In the genomic region with DNA sequence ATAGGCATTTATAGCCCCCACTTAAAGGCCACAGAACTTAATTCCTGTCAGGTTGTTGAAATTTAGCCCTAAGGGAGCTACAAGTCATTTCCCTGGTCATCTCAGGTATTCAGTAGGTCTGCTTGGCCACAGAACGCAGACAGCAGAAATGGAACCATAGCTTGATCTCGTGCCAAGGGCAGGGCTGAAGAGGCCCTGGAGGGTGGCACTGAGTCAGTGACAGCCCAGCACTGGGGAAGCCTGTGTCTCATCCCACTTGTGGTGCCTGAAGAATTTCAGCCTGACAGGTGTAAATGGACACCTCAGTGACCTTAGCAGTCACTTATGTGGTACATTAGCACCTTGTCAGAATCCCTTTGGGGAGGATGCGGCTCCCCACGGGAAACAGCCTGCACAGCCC, we compare ENCODE assay signal across 17 cellular contexts. TPM values are rescaled to one million over a fixed set of nuclear protein-coding genes. Genes with fewer than 3 reads are reported as not detected.
DNase-seq lines count a peak whose midpoint lies in the region; ATAC-seq and TF ChIP-seq lines count a peak whose summit lies in the region.
"Had no signal": no experiment of that assay in that cellular context is flagged by ENCODE, and none has a peak within 500 bp of the region (broad histone marks: within the 10 kb centered on the region; RNA-seq: fewer than 3 reads in every experiment).

No MANE protein-coding gene starts in this region.

- H3K27me3 ChIP-seq in gastroesophageal sphincter = no peaks in the 10 kb centered on the region
- no peaks in the 10 kb centered on the region for H3K27me3 ChIP-seq in stomach smooth muscle (ENCODE audit: control insufficient read depth in 1 of 2, insufficient read depth in 2 of 2, low read length in 2 of 2)

- no peak for TF ChIP-seq POLR2A in gastroesophageal sphincter (IDR thresholded peaks at IDR 0.05)

- ATAC-seq in gastroesophageal sphincter (no peak), HG02981 (IDR thresholded peaks at IDR 0.05; ENCODE audit: unreplicated experiment) (no peak)
- ATAC-seq: A549 had no signal

- H3K4me3 Mint-ChIP-seq in activated T-cell treated with anti-CD3 and anti-CD28 coated beads, Interleukin-2, amount 50 U/mL, for 24 hours = no peak overlapping the region
- no peak overlapping the region for H3K4me3 Mint-ChIP-seq in activated T-helper 2 cell treated with anti-CD3 and anti-CD28 coated beads, Interferon-gamma antibody, Interleukin-2, Interleukin-4, amounts not matched to agents 10 μg/mL and 5 μg/mL and 100 μg/mL, durations not matched to agents 14 hours and 24 hours and 36 hours (ENCODE audit: low read depth)
- H3K4me3 Mint-ChIP-seq: nephron had no signal

- H3K4me1 Mint-ChIP-seq in activated T-cell treated with anti-CD3 and anti-CD28 coated beads, Interleukin-2, amount 50 U/mL, for 24 hours (ENCODE audit: low read depth) = peaks cover 53% of the 10 kb centered on the region
- peaks cover 54% of the 10 kb centered on the region for H3K4me1 Mint-ChIP-seq in activated T-helper 2 cell treated with anti-CD3 and anti-CD28 coated beads, Interferon-gamma antibody, Interleukin-2, Interleukin-4, amounts not matched to agents 10 μg/mL and 5 μg/mL and 100 μg/mL, durations not matched to agents 14 hours and 24 hours and 36 hours (ENCODE audit: low read depth)

- peak overlapping the region; percentile 85 for H3K27ac Mint-ChIP-seq in activated T-cell treated with anti-CD3 and anti-CD28 coated beads, Interleukin-2, amount 50 U/mL, for 24 hours
- peak overlapping the region; percentile 90 for H3K27ac Mint-ChIP-seq in activated T-helper 2 cell treated with anti-CD3 and anti-CD28 coated beads, Interferon-gamma antibody, Interleukin-2, Interleukin-4, amounts not matched to agents 10 μg/mL and 5 μg/mL and 100 μg/mL, durations not matched to agents 14 hours and 24 hours and 36 hours
- H3K27ac Mint-ChIP-seq: nephron had no signal

- intact Hi-C loops in activated T-helper 2 cell treated with anti-CD3 and anti-CD28 coated beads, Interferon-gamma antibody, Interleukin-2, Interleukin-4, amounts not matched to agents 10 μg/mL and 5 μg/mL and 100 μg/mL, durations not matched to agents 14 hours and 24 hours and 36 hours (cut with micrococcal nuclease) = no loop called here

- peaks cover 0 to 38% (median 0%) of the 10 kb centered on the region in 3 donors for H3K4me1 ChIP-seq in gastroesophageal sphincter
- no peaks in the 10 kb centered on the region for H3K4me1 ChIP-seq in stomach smooth muscle (ENCODE audit: control insufficient read depth, insufficient read depth, low read length)

- no peak overlapping the region for H3K9ac ChIP-seq in stomach smooth muscle (ENCODE audit: low read length in 2 of 2)

- H3K27ac ChIP-seq in gastroesophageal sphincter (peak overlapping the region in 3 of 4 donors; percentile 48 to 63 (median 55)), stomach smooth muscle (ENCODE audit: low read length) (peak overlapping the region; percentile 18)
- H3K27ac ChIP-seq: A549 had no signal

- TF ChIP-seq CTCF in gastroesophageal sphincter (IDR thresholded peaks at IDR 0.05) = no peak

- no peak for TF ChIP-seq EP300 in gastroesophageal sphincter (IDR thresholded peaks at IDR 0.05)

- H3K36me3 Mint-ChIP-seq in activated T-cell treated with anti-CD3 and anti-CD28 coated beads, Interleukin-2, amount 50 U/mL, for 24 hours (ENCODE audit: low read depth) = peaks cover 100% of the 10 kb centered on the region
- H3K36me3 Mint-ChIP-seq in activated T-helper 2 cell treated with anti-CD3 and anti-CD28 coated beads, Interferon-gamma antibody, Interleukin-2, Interleukin-4, amounts not matched to agents 10 μg/mL and 5 μg/mL and 100 μg/mL, durations not matched to agents 14 hours and 24 hours and 36 hours (ENCODE audit: low read depth) = peaks cover 94% of the 10 kb centered on the region

- H3K4me3 ChIP-seq in gastroesophageal sphincter (no peak overlapping the region), stomach smooth muscle (ENCODE audit: low read length in 2 of 2) (no peak overlapping the region)
- H3K4me3 ChIP-seq: A549, lung had no signal

- DNase-seq in activated T-cell treated with anti-CD3 and anti-CD28 coated beads, Interleukin-2, amount 50 U/mL, for 24 hours = no peak
- DNase-seq in activated T-cell treated with anti-CD3 and anti-CD28 coated beads, Interleukin-2, amount 50 U/mL, for 48 hours = no peak
- no peak for DNase-seq in activated T-helper 2 cell treated with anti-CD3 and anti-CD28 coated beads, Interferon-gamma antibody, Interleukin-2, Interleukin-4, amounts not matched to agents 10 μg/mL and 5 μg/mL and 100 μg/mL, durations not matched to agents 14 hours and 24 hours and 36 hours (ENCODE audit: low spot score)
- DNase-seq in cerebellar cortex (ENCODE audit: low spot score) (no peak), NCI-H2107 (lab: John Stamatoyannopoulos, UW) (no peak)
- DNase-seq: activated CD4-positive, alpha-beta T cell treated with anti-CD3 and anti-CD28 coated beads for 4 hours; NCI-H2171; SHP77 treated with DMSO at 0.1 percent for 48 hours; stimulated activated CD4-positive, alpha-beta T cell treated with anti-CD3 and anti-CD28 coated beads, Interleukin-1b, Interleukin-23, amount 100 ng/mL, for 48 hours had no signal

- H3K9me3 ChIP-seq in gastroesophageal sphincter (no peaks in the 10 kb centered on the region), stomach smooth muscle (ENCODE audit: control insufficient read depth in 2 of 2, low read length in 2 of 2) (no peaks in the 10 kb centered on the region)
- H3K9me3 ChIP-seq: A549 had no signal

- peaks cover 3 to 99% of the 10 kb centered on the region in 2 donors for H3K36me3 ChIP-seq in gastroesophageal sphincter
- H3K36me3 ChIP-seq in stomach smooth muscle (ENCODE audit: control insufficient read depth in 2 of 2, insufficient read depth in 2 of 2, low read length in 2 of 2) = peaks cover 53 to 74% of the 10 kb centered on the region in 2 donors

- H3K9me3 Mint-ChIP-seq in activated T-cell treated with anti-CD3 and anti-CD28 coated beads, Interleukin-2, amount 50 U/mL, for 24 hours = no peaks in the 10 kb centered on the region
- no peaks in the 10 kb centered on the region for H3K9me3 Mint-ChIP-seq in activated T-helper 2 cell treated with anti-CD3 and anti-CD28 coated beads, Interferon-gamma antibody, Interleukin-2, Interleukin-4, amounts not matched to agents 10 μg/mL and 5 μg/mL and 100 μg/mL, durations not matched to agents 14 hours and 24 hours and 36 hours
- H3K9me3 Mint-ChIP-seq: IgD-negative memory B cell; nephron; T-helper 2 cell treated with Interferon-gamma antibody and Interleukin-4, amounts not matched to agents 5 μg/mL and 100 μg/mL, for 36 hours had no signal

- 100% methylated on average over 2 of the region's 4 CpGs; no CpG with 5 or more reads in 1 of the 2 donors for WGBS in gastroesophageal sphincter (ENCODE audit: low coverage in 1 of 2), 2 donors

- no peaks in the 10 kb centered on the region for H3K27me3 Mint-ChIP-seq in activated T-cell treated with anti-CD3 and anti-CD28 coated beads, Interleukin-2, amount 50 U/mL, for 24 hours
- H3K27me3 Mint-ChIP-seq in activated T-helper 2 cell treated with anti-CD3 and anti-CD28 coated beads, Interferon-gamma antibody, Interleukin-2, Interleukin-4, amounts not matched to agents 10 μg/mL and 5 μg/mL and 100 μg/mL, durations not matched to agents 14 hours and 24 hours and 36 hours (ENCODE audit: low read depth) = no peaks in the 10 kb centered on the region
- H3K27me3 Mint-ChIP-seq: IgD-negative memory B cell had no signal

RNA-seq across cellular contexts. Expression of a gene that starts 6.6 kb away (rescaled TPM):
- total RNA-seq in activated T-helper 2 cell treated with anti-CD3 and anti-CD28 coated beads, Interferon-gamma antibody, Interleukin-2, Interleukin-4, amounts not matched to agents 10 μg/mL and 5 μg/mL and 100 μg/mL, durations not matched to agents 14 hours and 24 hours and 36 hours = 26.8 and 28.2 TPM in 2 replicates
- 100 to 1,000 TPM in 1 of 4 donors, 10 to 100 TPM in 3; 23.3 to 137 (median 37.2) TPM for total RNA-seq in gastroesophageal sphincter
